28 cellular contexts compared by ENCODE assay signal in the genomic region with DNA sequence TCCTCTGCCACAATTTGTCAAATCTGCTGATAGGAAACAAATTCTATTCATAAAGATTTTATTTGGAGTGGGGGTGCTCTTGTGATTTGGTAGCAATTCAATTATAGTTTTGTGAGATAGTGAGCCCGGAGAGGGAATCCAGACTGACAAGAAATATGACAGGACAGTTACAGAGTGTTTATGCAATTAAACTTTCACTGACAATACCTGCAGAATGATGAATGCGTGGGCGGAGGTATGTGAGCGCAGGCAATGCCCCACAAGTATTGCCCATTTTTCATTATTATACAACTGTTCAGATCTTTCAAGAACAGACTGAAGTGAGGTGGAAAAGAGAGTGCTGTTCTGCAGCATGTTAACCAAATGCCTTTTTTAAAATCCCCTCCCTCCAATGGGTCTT.
A peak's percentile ranks its signal among the peaks of the same experiment; 100 is the strongest.
DNase-seq lines count a peak whose midpoint lies in the region; ATAC-seq, FAIRE-seq and TF ChIP-seq lines count a peak whose summit lies in the region.
"Had no signal": no experiment of that assay in that cellular context is flagged by ENCODE, and none has a peak within 500 bp of the region (broad histone marks: within the 10 kb centered on the region; RNA-seq: fewer than 3 reads in every experiment).

No MANE protein-coding gene starts in this region.

- no TSS peak for BruUV-seq in K562 (replicated peaks; lab: Mats Ljungman, UMichigan)

- no peak for TF ChIP-seq CTCF in RWPE2 (IDR thresholded peaks at IDR 0.05; ENCODE audit: poor library complexity, severe bottlenecking)
- TF ChIP-seq CTCF in K562 (IDR thresholded peaks at IDR 0.05 in 2 of 3, conservative IDR thresholded peaks at IDR 0.05 in 1 of 3; ENCODE audit: insufficient read depth in 2 of 3, low read depth in 1 of 3, low read length in 3 of 3): no peak

- no peak overlapping the region for H3K9ac ChIP-seq in K562 (ENCODE audit: insufficient read depth in 1 of 2, low read depth in 2 of 2, low read length in 2 of 2)
- H3K9ac ChIP-seq in trophoblast cell (ENCODE audit: low read length): no peak overlapping the region
- H3K9ac ChIP-seq: BLaER1 treated with 17β-estradiol and CSF1 and Interleukin-3, amounts not matched to agents 10 nM and 100 nM had no signal

- H2BK5ac ChIP-seq in trophoblast cell (ENCODE audit: low read depth, low read length, poor library complexity): no peak overlapping the region

- in situ Hi-C loops in K562 (cut with MboI): no loop called here

- POLR2A ChIA-PET in K562 (lab: Yijun Ruan, JAX): no interaction called here

- peak; percentile 82 for ATAC-seq in RWPE2 (ENCODE audit: low read depth)
- no peak for ATAC-seq in K562
- no peak for ATAC-seq in HG03469 (IDR thresholded peaks at IDR 0.05; ENCODE audit: unreplicated experiment)
- no peak for ATAC-seq in HG03520 (IDR thresholded peaks at IDR 0.05; ENCODE audit: unreplicated experiment)
- ATAC-seq: A549, GM12878, GM23338, HepG2, T-cell had no signal

- peak; percentile 12 for DNase-seq in M059J (ENCODE audit: low read depth)
- DNase-seq in RWPE2 (ENCODE audit: low spot score): peak; percentile 78
- DNase-seq in K562 (ENCODE audit: extremely low read depth in 1 of 4, low spot score in 3 of 4): no peak
- peak; percentile 68 to 81 for DNase-seq in trophoblast cell
- no peak for DNase-seq in retina
- DNase-seq: AML-193; CD4-positive, alpha-beta memory T cell; COR-L47; H9; HFFc6; Kasumi-1; MG63; NCI-H1105 treated with DMSO at 0.1 percent for 48 hours; NCI-H146; NCI-H1930; NCI-H2107; NCI-H510A; NCI-H69; Peyer's patch; T-cell had no signal

- peaks cover 17% of the 10 kb centered on the region for H3K4me1 ChIP-seq in RWPE2 (ENCODE audit: insufficient read depth, poor library complexity, severe bottlenecking)
- H3K4me1 ChIP-seq in K562 (replicated peaks in 1 of 2; ENCODE audit: control insufficient read depth in 2 of 2, insufficient read depth in 2 of 2, low read length in 2 of 2): no peaks in the 10 kb centered on the region
- no peaks in the 10 kb centered on the region for H3K4me1 ChIP-seq in trophoblast cell (ENCODE audit: control insufficient read depth in 1 of 2, insufficient read depth in 2 of 2, low read length in 2 of 2)
- H3K4me1 ChIP-seq: A549; BLaER1 treated with 17β-estradiol and CSF1 and Interleukin-3, amounts not matched to agents 10 nM and 100 nM; Peyer's patch had no signal

- CTCF ChIA-PET in K562 (lab: Yijun Ruan, JAX; ENCODE audit: low intra/inter-chr PET ratio): no interaction called here

- no peak overlapping the region for H4K12ac ChIP-seq in trophoblast cell (ENCODE audit: low read depth, low read length)

- no peak for TF ChIP-seq POLR2A in K562 (conservative IDR thresholded peaks at IDR 0.05)

- H4K20me1 ChIP-seq in K562 (replicated peaks; ENCODE audit: control insufficient read depth, insufficient read depth, low read length): no peaks in the 10 kb centered on the region
- H4K20me1 ChIP-seq: BLaER1 treated with 17β-estradiol and CSF1 and Interleukin-3, amounts not matched to agents 10 nM and 100 nM had no signal

- H3K9me1 ChIP-seq in K562 (ENCODE audit: control insufficient read depth, insufficient read depth, low read length): no peaks in the 10 kb centered on the region

- H3K23ac ChIP-seq in trophoblast cell (ENCODE audit: low read length): no peak overlapping the region

- no peaks in the 10 kb centered on the region for H3K79me1 ChIP-seq in trophoblast cell (ENCODE audit: low read length)

- no peak overlapping the region for H3K14ac ChIP-seq in trophoblast cell (ENCODE audit: low read length)

- no peak overlapping the region for H3K18ac ChIP-seq in trophoblast cell (ENCODE audit: low read length)

- H3K4ac ChIP-seq in trophoblast cell (ENCODE audit: low read depth, low read length): no peak overlapping the region

- no peak overlapping the region for H2BK12ac ChIP-seq in trophoblast cell (ENCODE audit: low read length)

- no peak overlapping the region for H3K4me2 ChIP-seq in K562 (ENCODE audit: insufficient read depth, low read length)
- no peak overlapping the region for H3K4me2 ChIP-seq in trophoblast cell (ENCODE audit: low read length)
- H3K4me2 ChIP-seq: A549; BLaER1 treated with 17β-estradiol and CSF1 and Interleukin-3, amounts not matched to agents 10 nM and 100 nM; GM23338 had no signal

- intact Hi-C loops in K562 (cut with micrococcal nuclease): no loop called here

- H3K27me3 ChIP-seq in RWPE2 (ENCODE audit: insufficient read depth, poor library complexity, severe bottlenecking) (no peaks in the 10 kb centered on the region), K562 (ENCODE audit: control insufficient read depth in 2 of 2, insufficient read depth in 2 of 2, low read length in 2 of 2) (no peaks in the 10 kb centered on the region; a peak in 1 of 5 replicates), trophoblast cell (ENCODE audit: insufficient read depth, low read length) (no peaks in the 10 kb centered on the region)
- H3K27me3 ChIP-seq: BLaER1 treated with 17β-estradiol and CSF1 and Interleukin-3, amounts not matched to agents 10 nM and 100 nM; MG63; Peyer's patch had no signal

- H4K8ac ChIP-seq in trophoblast cell (ENCODE audit: low read depth, low read length): no peak overlapping the region

- no peak for TF ChIP-seq RAD21 in K562 (CRISPR knock-in tag; conservative IDR thresholded peaks at IDR 0.05 in 1 of 2, IDR thresholded peaks at IDR 0.05 in 1 of 2)

- 5% methylated on average over 4 of the region's 4 CpGs for WGBS in K562 (ENCODE audit: insufficient coverage, low coverage, missing lambda C conversion rate)
- WGBS in trophoblast cell (ENCODE audit: extremely low coverage, insufficient coverage, insufficient read length): no CpG with 5 or more reads among the region's 4 CpGs

- H3K4me3 ChIP-seq in RWPE2 (ENCODE audit: severe bottlenecking) (no peak overlapping the region), K562 (no peak overlapping the region), trophoblast cell (ENCODE audit: low read depth, low read length) (no peak overlapping the region)
- H3K4me3 ChIP-seq: A549; BLaER1 treated with 17β-estradiol and CSF1 and Interleukin-3, amounts not matched to agents 10 nM and 100 nM; GM12878; GM23338; MG63; Peyer's patch had no signal

- FAIRE-seq in K562 (lab: Jason Lieb, UNC): no peak
- FAIRE-seq: A549, G401.6, GM12878, HepG2 had no signal

- no peaks in the 10 kb centered on the region for H3K36me3 ChIP-seq in RWPE2 (ENCODE audit: low read depth)
- H3K36me3 ChIP-seq in K562 (ENCODE audit: control insufficient read depth, insufficient read depth, low read length): no peaks in the 10 kb centered on the region
- no peaks in the 10 kb centered on the region for H3K36me3 ChIP-seq in trophoblast cell (ENCODE audit: control insufficient read depth in 1 of 2, insufficient read depth in 2 of 2, low read length in 2 of 2)
- H3K36me3 ChIP-seq: BLaER1 treated with 17β-estradiol and CSF1 and Interleukin-3, amounts not matched to agents 10 nM and 100 nM; MG63; Peyer's patch had no signal

- H2AFZ ChIP-seq in K562 (ENCODE audit: low read depth, low read length) (no peak overlapping the region), trophoblast cell (ENCODE audit: insufficient read depth, low read length, poor library complexity) (no peak overlapping the region)
- H2AFZ ChIP-seq: GM23338 had no signal

- no peak overlapping the region for H3K27ac ChIP-seq in RWPE2 (ENCODE audit: poor library complexity, severe bottlenecking)
- no peak overlapping the region for H3K27ac ChIP-seq in K562 (ENCODE audit: extremely low read depth, low read depth, low read length)
- H3K27ac ChIP-seq in trophoblast cell (ENCODE audit: low read depth, low read length): no peak overlapping the region
- H3K27ac ChIP-seq: A549; BLaER1 treated with 17β-estradiol and CSF1 and Interleukin-3, amounts not matched to agents 10 nM and 100 nM; Peyer's patch had no signal

- H2AK5ac ChIP-seq in trophoblast cell (ENCODE audit: low read length): no peak overlapping the region

- H2BK120ac ChIP-seq in trophoblast cell (ENCODE audit: insufficient read depth, low read length, poor library complexity): no peak overlapping the region

- no peak for TF ChIP-seq EP300 in K562 (IDR thresholded peaks at IDR 0.05; ENCODE audit: low read length)

- H3K79me2 ChIP-seq in K562 (ENCODE audit: control insufficient read depth, insufficient read depth, low read length) (no peaks in the 10 kb centered on the region), trophoblast cell (ENCODE audit: control insufficient read depth, insufficient read depth, low read length, poor library complexity) (no peaks in the 10 kb centered on the region)

- H3K9me3 ChIP-seq in RWPE2 (ENCODE audit: severe bottlenecking) (no peaks in the 10 kb centered on the region), K562 (replicated peaks; ENCODE audit: control insufficient read depth, insufficient read depth, low read depth, low read length) (no peaks in the 10 kb centered on the region), trophoblast cell (ENCODE audit: insufficient read depth, low read depth, low read length) (no peaks in the 10 kb centered on the region)
- H3K9me3 ChIP-seq: A549; BLaER1 treated with 17β-estradiol and CSF1 and Interleukin-3, amounts not matched to agents 10 nM and 100 nM; MG63; Peyer's patch had no signal

- H4K91ac ChIP-seq in trophoblast cell (ENCODE audit: low read depth, low read length): no peak overlapping the region

TF ChIP-seq in K562, 482 proteins besides CTCF, POLR2A, EP300 and RAD21 (continues in another document):
- no peak for TF ChIP-seq PRMT5 (CRISPR knock-in tag; IDR thresholded peaks at IDR 0.05)
- 0 out of 2 replicates have a peak, but pooled peaks have one; percentile 12 for TF ChIP-seq EGR1 (conservative IDR thresholded peaks at IDR 0.05)

Comparison
In these comparisons a context has a peak if more than half of its experiments do, and no peak if none do; other contexts are left out.
1. DNase-seq: peak in M059J (single experiment), RWPE2 (single experiment) and trophoblast cell (2 of 2); none in K562 (0 of 4) and retina (single experiment).